18 cellular contexts compared by ENCODE assay signal in genomic region chr3:10915395-10915794, GRCh38.
DNase-seq lines count a peak whose midpoint lies in the region; ATAC-seq and TF ChIP-seq lines count a peak whose summit lies in the region.
"Had no signal": no experiment of that assay in that cellular context is flagged by ENCODE, and none has a peak within 500 bp of the region (broad histone marks: within the 10 kb centered on the region; RNA-seq: fewer than 3 reads in every experiment).

No MANE protein-coding gene starts in this region.

- intact Hi-C loops in posterior cingulate gyrus (cut with DNase I) = no loop called here

- no peaks in the 10 kb centered on the region for H3K9me3 Mint-ChIP-seq in stimulated activated naive CD8-positive, alpha-beta T cell treated with anti-CD3 and anti-CD28 coated beads, Interleukin-15, amount 100 ng/mL, for 72 hours
- H3K9me3 Mint-ChIP-seq: CD4-positive, alpha-beta T cell had no signal

- H3K79me1 ChIP-seq in neuronal stem cell (ENCODE audit: low read depth, low read length) = no peaks in the 10 kb centered on the region

- H3K4me2 ChIP-seq in BLaER1 (peak overlapping the region; percentile 60), neuronal stem cell (ENCODE audit: insufficient read depth, low read length, poor library complexity, severe bottlenecking) (no peak overlapping the region)
- peak overlapping the region in 9 of 11 experiments; percentile 39 to 75 (median 63); a peak in 16 of 22 replicates for H3K4me2 ChIP-seq in BLaER1 treated with 17β-estradiol and CSF1 and Interleukin-3, amounts not matched to agents 10 nM and 100 nM

- no peak overlapping the region for H3K23ac ChIP-seq in neuronal stem cell (ENCODE audit: low read depth, low read length, poor library complexity)

- no peak for TF ChIP-seq CTCF in WERI-Rb-1 (IDR thresholded peaks at IDR 0.05; ENCODE audit: low read depth, low read length)

- H3K9me3 ChIP-seq in BLaER1 (peaks cover 8% of the 10 kb centered on the region; the same call in 1 of the 2 replicates), WERI-Rb-1 (ENCODE audit: severe bottlenecking) (no peaks in the 10 kb centered on the region), neuronal stem cell (replicated peaks in 1 of 2; ENCODE audit: control insufficient read depth in 2 of 2, insufficient read depth in 1 of 2, low read depth in 1 of 2, low read length in 2 of 2) (no peaks in the 10 kb centered on the region)
- H3K9me3 ChIP-seq in BLaER1 treated with 17β-estradiol and CSF1 and Interleukin-3, amounts not matched to agents 10 nM and 100 nM (replicated peaks in 1 of 11) = peaks cover 0 to 12% (median 8%) of the 10 kb centered on the region in 11 experiments; a peak in 13 of 22 replicates

- no peaks in the 10 kb centered on the region for H4K20me1 ChIP-seq in BLaER1
- H4K20me1 ChIP-seq in BLaER1 treated with 17β-estradiol and CSF1 and Interleukin-3, amounts not matched to agents 10 nM and 100 nM = no peaks in the 10 kb centered on the region

- H3K4me3 Mint-ChIP-seq in stimulated activated naive CD8-positive, alpha-beta T cell treated with anti-CD3 and anti-CD28 coated beads, Interleukin-15, amount 100 ng/mL, for 72 hours = no peak overlapping the region
- H3K4me3 Mint-ChIP-seq: CD14-positive monocyte; CD4-positive, alpha-beta T cell; CD8-positive, alpha-beta memory T cell had no signal

- no peak overlapping the region for H3K18ac ChIP-seq in neuronal stem cell (ENCODE audit: low read length)

- H3K36me3 ChIP-seq in BLaER1 (no peaks in the 10 kb centered on the region), WERI-Rb-1 (no peaks in the 10 kb centered on the region), neuronal stem cell (replicated peaks in 1 of 2; ENCODE audit: control insufficient read depth in 2 of 2, insufficient read depth in 2 of 2, low read length in 2 of 2) (no peaks in the 10 kb centered on the region)
- H3K36me3 ChIP-seq in BLaER1 treated with 17β-estradiol and CSF1 and Interleukin-3, amounts not matched to agents 10 nM and 100 nM = no peaks in the 10 kb centered on the region

- no peaks in the 10 kb centered on the region for H3K4me1 Mint-ChIP-seq in stimulated activated naive CD8-positive, alpha-beta T cell treated with anti-CD3 and anti-CD28 coated beads, Interleukin-15, amount 100 ng/mL, for 72 hours
- H3K4me1 Mint-ChIP-seq: CD14-positive monocyte; CD8-positive, alpha-beta memory T cell had no signal

- no peak overlapping the region for H2BK12ac ChIP-seq in neuronal stem cell (ENCODE audit: low read length)

- H4K91ac ChIP-seq in neuronal stem cell (ENCODE audit: low read depth, low read length, poor library complexity) = no peak overlapping the region

- peaks cover 36% of the 10 kb centered on the region for H3K4me1 ChIP-seq in BLaER1
- peaks cover 25 to 40% (median 34%) of the 10 kb centered on the region in 10 experiments for H3K4me1 ChIP-seq in BLaER1 treated with 17β-estradiol and CSF1 and Interleukin-3, amounts not matched to agents 10 nM and 100 nM
- peaks cover 0 to 2% of the 10 kb centered on the region in 2 donors for H3K4me1 ChIP-seq in neuronal stem cell (ENCODE audit: control insufficient read depth in 2 of 2, insufficient read depth in 1 of 2, low read depth in 1 of 2, low read length in 2 of 2)

- no peak overlapping the region for H2AK5ac ChIP-seq in neuronal stem cell (ENCODE audit: low read depth, low read length)

- H3K27me3 Mint-ChIP-seq in stimulated activated naive CD8-positive, alpha-beta T cell treated with anti-CD3 and anti-CD28 coated beads, Interleukin-15, amount 100 ng/mL, for 72 hours = peaks cover 29% of the 10 kb centered on the region

- no peak for ATAC-seq in stimulated activated naive CD8-positive, alpha-beta T cell treated with anti-CD3 and anti-CD28 coated beads, Interleukin-15, amount 100 ng/mL, for 72 hours
- ATAC-seq: GM12878 had no signal

- no peak overlapping the region for H3K27ac ChIP-seq in BLaER1
- H3K27ac ChIP-seq in BLaER1 treated with 17β-estradiol and CSF1 and Interleukin-3, amounts not matched to agents 10 nM and 100 nM = no peak overlapping the region
- no peak overlapping the region for H3K27ac ChIP-seq in WERI-Rb-1
- no peak overlapping the region for H3K27ac ChIP-seq in neuronal stem cell (replicated peaks; ENCODE audit: low read length)
- H3K27ac ChIP-seq: GM23248 had no signal

- H3K14ac ChIP-seq in neuronal stem cell (ENCODE audit: low read length) = no peak overlapping the region

- no peak overlapping the region for H3K27ac Mint-ChIP-seq in stimulated activated naive CD8-positive, alpha-beta T cell treated with anti-CD3 and anti-CD28 coated beads, Interleukin-15, amount 100 ng/mL, for 72 hours
- H3K27ac Mint-ChIP-seq: CD14-positive monocyte; CD4-positive, alpha-beta T cell; CD8-positive, alpha-beta memory T cell had no signal

- no peak overlapping the region for H2BK15ac ChIP-seq in neuronal stem cell (ENCODE audit: low read length)

- H3K4ac ChIP-seq in neuronal stem cell (ENCODE audit: low read length) = no peak overlapping the region

- H3K27me3 ChIP-seq in BLaER1 = no peaks in the 10 kb centered on the region
- no peaks in the 10 kb centered on the region for H3K27me3 ChIP-seq in BLaER1 treated with 17β-estradiol and CSF1 and Interleukin-3, amounts not matched to agents 10 nM and 100 nM
- no peaks in the 10 kb centered on the region for H3K27me3 ChIP-seq in WERI-Rb-1 (ENCODE audit: insufficient read depth, low read depth, severe bottlenecking)
- no peaks in the 10 kb centered on the region for H3K27me3 ChIP-seq in neuronal stem cell (ENCODE audit: control insufficient read depth in 3 of 3, insufficient read depth in 3 of 3, low read depth in 1 of 3, low read length in 3 of 3)

- no peak overlapping the region for H2AFZ ChIP-seq in neuronal stem cell (ENCODE audit: low read length)
- H2AFZ ChIP-seq: GM23248 had no signal

- no peak overlapping the region for H3K4me3 ChIP-seq in BLaER1
- H3K4me3 ChIP-seq in BLaER1 treated with 17β-estradiol and CSF1 and Interleukin-3, amounts not matched to agents 10 nM and 100 nM = no peak overlapping the region
- no peak overlapping the region for H3K4me3 ChIP-seq in WERI-Rb-1 (ENCODE audit: low read depth, low read length)
- H3K4me3 ChIP-seq in neuronal stem cell (ENCODE audit: low read length in 2 of 2) = no peak overlapping the region
- H3K4me3 ChIP-seq: GM12878, GM23248 had no signal

- H2BK5ac ChIP-seq in neuronal stem cell (ENCODE audit: low read length) = no peak overlapping the region

- no peak overlapping the region for H4K8ac ChIP-seq in neuronal stem cell (ENCODE audit: low read depth, low read length)

- no peak overlapping the region for H2BK120ac ChIP-seq in neuronal stem cell (ENCODE audit: low read depth, low read length)

- H3K9ac ChIP-seq in BLaER1 (no peak overlapping the region), neuronal stem cell (ENCODE audit: low read depth, low read length, poor library complexity) (peak overlapping the region; percentile 7)
- no peak overlapping the region for H3K9ac ChIP-seq in BLaER1 treated with 17β-estradiol and CSF1 and Interleukin-3, amounts not matched to agents 10 nM and 100 nM
- H3K9ac ChIP-seq: GM23248 had no signal

- no CpG with 5 or more reads among the region's 5 CpGs for WGBS in neuronal stem cell (ENCODE audit: extremely low coverage in 2 of 2, insufficient read length in 2 of 2, insufficient replicate concordance in 1 of 2), 2 donors

- DNase-seq in WERI-Rb-1 (peak; percentile 72), neuronal stem cell (ENCODE audit: low spot score) (no peak), posterior cingulate gyrus (no peak), T-helper 2 cell (no peak)
- DNase-seq in stimulated activated naive CD8-positive, alpha-beta T cell treated with anti-CD3 and anti-CD28 coated beads, Interleukin-15, amount 100 ng/mL, for 72 hours = no peak
- DNase-seq: CD4-positive, alpha-beta T cell; CD8-positive, alpha-beta memory T cell; DMS 273 treated with DMSO at 0.1 percent for 48 hours; DMS79; EL; GDM1; GM23248; H7; HCEC 1CT had no signal
